30 cellular contexts compared by ENCODE assay signal in the genomic region with DNA sequence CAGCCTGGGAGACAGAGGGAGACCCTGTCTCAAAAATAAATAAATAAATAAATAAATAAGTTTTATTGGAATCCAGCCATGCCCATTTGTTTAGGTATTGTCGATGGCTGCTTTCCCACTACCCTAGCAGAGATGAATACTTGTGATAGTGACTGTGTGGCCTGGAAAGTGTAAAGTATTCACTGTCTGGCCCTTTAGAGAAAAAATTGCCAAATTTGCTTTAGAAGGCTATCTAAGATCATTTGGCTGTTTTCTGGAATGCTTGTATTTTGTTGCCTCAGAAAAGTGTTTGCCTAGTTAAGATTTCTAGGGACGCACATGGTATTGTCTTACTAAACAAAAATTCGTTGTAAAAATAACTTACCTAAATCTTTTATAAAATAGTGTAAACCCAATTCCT.
"Had no signal": no experiment of that assay in that cellular context is flagged by ENCODE, and none has a peak within 500 bp of the region (broad histone marks: within the 10 kb centered on the region; RNA-seq: fewer than 3 reads in every experiment).

No MANE protein-coding gene starts in this region.

- DNase-seq: naive B cell; naive thymus-derived CD8-positive, alpha-beta T cell; occipital lobe; ovary; posterior cingulate gyrus; psoas muscle; right cardiac atrium; spleen; stimulated activated CD4-positive, alpha-beta T cell treated with anti-CD3 and anti-CD28 coated beads, Interleukin-12 subunit alpha, Interleukin-12 subunit beta, amount 100 ng/mL, for 4 hours; stimulated activated CD4-positive, alpha-beta T cell treated with anti-CD3 and anti-CD28 coated beads, Interleukin-1b, Interleukin-23, amount 100 ng/mL, for 48 hours; stimulated activated CD4-positive, alpha-beta T cell treated with anti-CD3 and anti-CD28 coated beads, Interleukin-4, amount 100 ng/mL, for 1 hour; stimulated activated CD4-positive, alpha-beta T cell treated with anti-CD3 and anti-CD28 coated beads, Interleukin-4, amount 100 ng/mL, for 4 hours; stimulated activated CD8-positive, alpha-beta memory T cell treated with anti-CD3 and anti-CD28 coated beads, Interleukin-4, amount 100 ng/mL, for 48 hours; stimulated activated naive CD4-positive, alpha-beta T cell; stimulated activated naive CD8-positive, alpha-beta T cell treated with anti-CD3 and anti-CD28 coated beads, Interleukin-15, Interleukin-2, amounts not matched to agents 100 U/mL and 50 U/mL, for 24 hours; stomach; thyroid gland; upper lobe of right lung; uterus had no signal

- H3K27ac Mint-ChIP-seq: naive B cell; naive thymus-derived CD8-positive, alpha-beta T cell; natural killer cell treated with Interleukin-12 subunit alpha and Interleukin-12 subunit beta and Interleukin-15 and Interleukin-18, amount 100 ng/mL, for 72 hours; neural progenitor cell; progenitor cell of endocrine pancreas; stimulated activated memory B cell treated with anti-CD40 and anti-IgM and Interleukin-4, amounts not matched to agents 10 μg/mL and 1 μg/mL and 100 μg/mL, for 72 hours; type B pancreatic cell had no signal

- H3K4me1 Mint-ChIP-seq: naive B cell; stimulated activated memory B cell treated with anti-CD40 and anti-IgM and Interleukin-4, amounts not matched to agents 10 μg/mL and 1 μg/mL and 100 μg/mL, for 72 hours had no signal

- H3K9ac ChIP-seq: neural progenitor cell, parathyroid adenoma had no signal

- H3K27me3 ChIP-seq: neural progenitor cell, ovary, spleen, stomach, thyroid gland, tibial nerve, upper lobe of right lung, uterus had no signal

- H3K4me3 ChIP-seq: neural progenitor cell, ovary, psoas muscle, skin epidermis, smooth muscle cell, spleen, stomach, thoracic aorta, thyroid gland, tibial nerve, upper lobe of right lung, uterus had no signal

- H3K4me3 Mint-ChIP-seq: naive B cell; naive thymus-derived CD8-positive, alpha-beta T cell; natural killer cell treated with Interleukin-12 subunit alpha and Interleukin-12 subunit beta and Interleukin-15 and Interleukin-18, amount 100 ng/mL, for 72 hours; neural progenitor cell; stimulated activated memory B cell treated with anti-CD40 and anti-IgM and Interleukin-4, amounts not matched to agents 10 μg/mL and 1 μg/mL and 100 μg/mL, for 72 hours; type B pancreatic cell had no signal

- H2AFZ ChIP-seq: neural progenitor cell, parathyroid adenoma had no signal

- H3K4me2 ChIP-seq: neural progenitor cell, smooth muscle cell had no signal

- H3K36me3 ChIP-seq: neural progenitor cell, ovary, spleen, stomach, thoracic aorta, thyroid gland, tibial nerve, upper lobe of right lung, uterus had no signal

- H3K9me3 Mint-ChIP-seq: naive B cell; naive thymus-derived CD8-positive, alpha-beta T cell; natural killer cell treated with Interleukin-12 subunit alpha and Interleukin-12 subunit beta and Interleukin-15 and Interleukin-18, amount 100 ng/mL, for 72 hours; stimulated activated memory B cell treated with anti-CD40 and anti-IgM and Interleukin-4, amounts not matched to agents 10 μg/mL and 1 μg/mL and 100 μg/mL, for 72 hours had no signal

- H3K27ac ChIP-seq: neural progenitor cell, ovary, parathyroid adenoma, psoas muscle, skin epidermis, spleen, stomach, thoracic aorta, tibial nerve, upper lobe of right lung, uterus had no signal

- H3K4me1 ChIP-seq: parathyroid adenoma, spleen, tibial nerve, upper lobe of right lung, uterus had no signal

- H3K27me3 Mint-ChIP-seq: natural killer cell treated with Interleukin-12 subunit alpha and Interleukin-12 subunit beta and Interleukin-15 and Interleukin-18, amount 100 ng/mL, for 72 hours; progenitor cell of endocrine pancreas; type B pancreatic cell had no signal

- H3K9me3 ChIP-seq: ovary, psoas muscle, spleen, stomach, thoracic aorta, thyroid gland, tibial nerve, upper lobe of right lung, uterus had no signal

- H3K79me2 ChIP-seq: parathyroid adenoma had no signal

- ATAC-seq: naive thymus-derived CD8-positive, alpha-beta T cell; natural killer cell treated with Interleukin-12 subunit alpha and Interleukin-12 subunit beta and Interleukin-15 and Interleukin-18, amount 100 ng/mL, for 72 hours; psoas muscle; right cardiac atrium; sciatic nerve; stimulated activated memory B cell treated with anti-CD40 and anti-IgM and Interleukin-4, amounts not matched to agents 10 μg/mL and 1 μg/mL and 100 μg/mL, for 72 hours; stimulated activated naive CD8-positive, alpha-beta T cell treated with anti-CD3 and anti-CD28 coated beads, Interleukin-15, Interleukin-2, amounts not matched to agents 100 U/mL and 50 U/mL, for 24 hours; upper lobe of right lung had no signal
